28 cellular contexts compared by ENCODE assay signal in genomic region chr20:3875378-3875974, GRCh38. TPM values are rescaled to one million over a fixed set of nuclear protein-coding genes. Genes with fewer than 3 reads are reported as not detected.
DNase-seq lines count a peak whose midpoint lies in the region; ATAC-seq and TF ChIP-seq lines count a peak whose summit lies in the region.
"Had no signal": no experiment of that assay in that cellular context is flagged by ENCODE, and none has a peak within 500 bp of the region (broad histone marks: within the 10 kb centered on the region; RNA-seq: fewer than 3 reads in every experiment).

No MANE protein-coding gene starts in this region.

- H3K4me3 ChIP-seq in cardiac muscle cell (no peak overlapping the region), right lobe of liver (no peak overlapping the region)
- H3K4me3 ChIP-seq: lower lobe of right lung, MG63, neural progenitor cell, SJSA1, suprapubic skin, vagina had no signal

- H3K27me3 ChIP-seq in cardiac muscle cell (no peaks in the 10 kb centered on the region), right lobe of liver (no peaks in the 10 kb centered on the region)
- H3K27me3 ChIP-seq: MG63, neural progenitor cell, SJSA1, suprapubic skin, vagina had no signal

- no peaks in the 10 kb centered on the region for H3K9me3 Mint-ChIP-seq in stimulated activated naive B cell treated with anti-CD40 and anti-IgM and Interleukin-4, amounts not matched to agents 10 μg/mL and 1 μg/mL and 100 μg/mL, for 72 hours
- H3K9me3 Mint-ChIP-seq: dendritic cell treated with granulocyte-macrophage colony-stimulating factor and Interleukin-4, amounts not matched to agents 40 ng/mL and 50 ng/mL, for 4 days; IgD-negative memory B cell; neural progenitor cell; stimulated activated effector memory CD8-positive, alpha-beta T cell treated with anti-CD3 and anti-CD28 coated beads, Interleukin-12 subunit alpha, Interleukin-12 subunit beta, amount 100 ng/mL, for 72 hours had no signal

- H3K36me3 ChIP-seq in cardiac muscle cell (peaks cover 2% of the 10 kb centered on the region), right lobe of liver (peaks cover 0 to 14% (median 4%) of the 10 kb centered on the region in 4 donors)
- H3K36me3 ChIP-seq: neural progenitor cell had no signal

- no peak for TF ChIP-seq POLR2A in right lobe of liver (IDR thresholded peaks at IDR 0.05)

- peaks cover 35 to 45% of the 10 kb centered on the region in 2 donors for H3K36me3 Mint-ChIP-seq in stimulated activated naive B cell treated with anti-CD40 and anti-IgM and Interleukin-4, amounts not matched to agents 10 μg/mL and 1 μg/mL and 100 μg/mL, for 72 hours

- DNase-seq in cardiac muscle cell (ENCODE audit: low read depth in 1 of 2, low spot score in 1 of 2): no peak
- DNase-seq in Right ventricle myocardium inferior (ENCODE audit: missing footprints): no peak
- DNase-seq in UCSD-AML1 (lab: John Stamatoyannopoulos, UW; ENCODE audit: unreplicated experiment): peak; percentile 47
- DNase-seq in right lobe of liver: no peak
- DNase-seq in stimulated activated naive B cell treated with anti-CD40 and anti-IgM and Interleukin-4, amounts not matched to agents 10 μg/mL and 1 μg/mL and 100 μg/mL, for 72 hours: no peak
- no peak for DNase-seq in ecto neural progenitor cell (ENCODE audit: low spot score)
- no peak for DNase-seq in SHP77 (lab: John Stamatoyannopoulos, UW)
- DNase-seq in GM19238 (ENCODE audit: insufficient read length, low spot score): no peak
- DNase-seq: activated CD4-positive, alpha-beta T cell treated with anti-CD3 and anti-CD28 coated beads for 36 hours; activated CD8-positive, alpha-beta memory T cell treated with anti-CD3 and anti-CD28 coated beads for 24 hours; activated T-cell treated with anti-CD3 and anti-CD28 coated beads, Interleukin-2, amount 50 U/mL, for 1 hour; amniotic stem cell; EL; islet precursor cell; lower lobe of right lung; MG63; NCI-H1436 treated with DMSO at 0.1 percent for 48 hours; NCI-H524; stimulated activated CD4-positive, alpha-beta T cell treated with anti-CD3 and anti-CD28 coated beads, Interleukin-2, amount 100 ng/mL, for 48 hours; T-helper 1 cell had no signal

- H3K9me3 ChIP-seq in cardiac muscle cell (ENCODE audit: low read depth) (no peaks in the 10 kb centered on the region), right lobe of liver (no peaks in the 10 kb centered on the region)
- H3K9me3 ChIP-seq: lower lobe of right lung, MG63, SJSA1, suprapubic skin, vagina had no signal

- H3K27me3 Mint-ChIP-seq in stimulated activated naive B cell treated with anti-CD40 and anti-IgM and Interleukin-4, amounts not matched to agents 10 μg/mL and 1 μg/mL and 100 μg/mL, for 72 hours: no peaks in the 10 kb centered on the region
- H3K27me3 Mint-ChIP-seq: activated CD4-positive, alpha-beta T cell treated with anti-CD3 and anti-CD28 coated beads for 36 hours; dendritic cell treated with granulocyte-macrophage colony-stimulating factor and Interleukin-4, amounts not matched to agents 40 ng/mL and 50 ng/mL, for 4 days; IgD-negative memory B cell had no signal

- H3K4me3 Mint-ChIP-seq in stimulated activated naive B cell treated with anti-CD40 and anti-IgM and Interleukin-4, amounts not matched to agents 10 μg/mL and 1 μg/mL and 100 μg/mL, for 72 hours: no peak overlapping the region
- H3K4me3 Mint-ChIP-seq: activated CD4-positive, alpha-beta T cell treated with anti-CD3 and anti-CD28 coated beads for 36 hours; dendritic cell treated with granulocyte-macrophage colony-stimulating factor and Interleukin-4, amounts not matched to agents 40 ng/mL and 50 ng/mL, for 4 days; IgD-negative memory B cell; neural progenitor cell; stimulated activated effector memory CD8-positive, alpha-beta T cell treated with anti-CD3 and anti-CD28 coated beads, Interleukin-12 subunit alpha, Interleukin-12 subunit beta, amount 100 ng/mL, for 72 hours had no signal

- intact Hi-C loops in Right ventricle myocardium inferior (cut with DNase I): no loop called here
- intact Hi-C loops in right lobe of liver (cut with DNase I): no loop called here

- H3K27ac Mint-ChIP-seq in stimulated activated naive B cell treated with anti-CD40 and anti-IgM and Interleukin-4, amounts not matched to agents 10 μg/mL and 1 μg/mL and 100 μg/mL, for 72 hours: peak overlapping the region; percentile 42
- H3K27ac Mint-ChIP-seq: activated CD4-positive, alpha-beta T cell treated with anti-CD3 and anti-CD28 coated beads for 36 hours; neural progenitor cell had no signal

- TF ChIP-seq CTCF in cardiac muscle cell (IDR thresholded peaks at IDR 0.05; ENCODE audit: low read depth, low read length): no peak
- TF ChIP-seq CTCF in right lobe of liver (IDR thresholded peaks at IDR 0.05): no peak

- no peaks in the 10 kb centered on the region for H3K4me1 ChIP-seq in cardiac muscle cell (ENCODE audit: low read depth)
- H3K4me1 ChIP-seq in right lobe of liver: no peaks in the 10 kb centered on the region
- H3K4me1 ChIP-seq: lower lobe of right lung, neural progenitor cell, SJSA1 had no signal

- H3K4me1 Mint-ChIP-seq in stimulated activated naive B cell treated with anti-CD40 and anti-IgM and Interleukin-4, amounts not matched to agents 10 μg/mL and 1 μg/mL and 100 μg/mL, for 72 hours: peaks cover 12 to 41% of the 10 kb centered on the region in 2 donors

- ATAC-seq in Right ventricle myocardium inferior (no peak), right lobe of liver (peak in 3 of 4 donors; percentile 27 to 43 (median 31))
- no peak for ATAC-seq in stimulated activated naive B cell treated with anti-CD40 and anti-IgM and Interleukin-4, amounts not matched to agents 10 μg/mL and 1 μg/mL and 100 μg/mL, for 72 hours (replicated peaks)
- ATAC-seq: activated CD4-positive, alpha-beta T cell treated with anti-CD3 and anti-CD28 coated beads for 36 hours; lower lobe of right lung; Panc1; stimulated activated effector memory CD8-positive, alpha-beta T cell treated with anti-CD3 and anti-CD28 coated beads, Interleukin-12 subunit alpha, Interleukin-12 subunit beta, amount 100 ng/mL, for 72 hours had no signal

- peak overlapping the region; percentile 40 for H3K27ac ChIP-seq in cardiac muscle cell
- H3K27ac ChIP-seq in right lobe of liver: no peak overlapping the region
- H3K27ac ChIP-seq: lower lobe of right lung, neural progenitor cell, SJSA1, suprapubic skin had no signal

- 75% methylated on average over 8 of the region's 9 CpGs for WGBS in right lobe of liver (ENCODE audit: insufficient coverage, low coverage, low lambda C conversion rate, missing lambda C conversion rate)

RNA-seq across cellular contexts. Expression of gene PANK2, which starts 13.7 kb away (rescaled TPM):
- total RNA-seq in cardiac muscle cell (29.2 and 33.4 TPM in 2 replicates), Right ventricle myocardium inferior (16.6 TPM), right lobe of liver (10 to 100 TPM; 13.0 to 17.8 (median 13.8) TPM)
- 21.0 and 24.1 TPM in 2 replicates for polyA plus RNA-seq in cardiac muscle cell

RNA-seq across cellular contexts. Expression of gene MAVS, which starts 28.8 kb away (rescaled TPM):
- 34.7 and 40.9 TPM in 2 replicates for total RNA-seq in cardiac muscle cell
- polyA plus RNA-seq in cardiac muscle cell: 15.0 and 19.8 TPM in 2 replicates
- total RNA-seq in Right ventricle myocardium inferior: 35.0 TPM
- 10 to 100 TPM; 10.1 to 20.4 (median 17.0) TPM for total RNA-seq in right lobe of liver

RNA-seq across cellular contexts. Expression of gene AP5S1, which starts 55.1 kb away (rescaled TPM):
- 7.6 and 15.5 TPM in 2 replicates for total RNA-seq in cardiac muscle cell
- 4.7 and 22.9 TPM in 2 replicates for polyA plus RNA-seq in cardiac muscle cell
- total RNA-seq in Right ventricle myocardium inferior: 9.8 TPM
- total RNA-seq in right lobe of liver: 10 to 100 TPM in 3 of 6 experiments, 1 to 10 TPM in 3; 7.7 to 16.1 (median 9.5) TPM

Comparison
In these comparisons a context has a peak if more than half of its experiments do, and no peak if none do; other contexts are left out.
1. ATAC-seq: peak in right lobe of liver (3 of 4); none in Right ventricle myocardium inferior (single experiment) and stimulated activated naive B cell treated with anti-CD40 and anti-IgM and Interleukin-4, amounts not matched to agents 10 μg/mL and 1 μg/mL and 100 μg/mL, for 72 hours (0 of 2).